Comparison of ENCODE assay signal across 19 cellular contexts in genomic region chr9:98994226-98995058, GRCh38. TPM values are rescaled to one million over a fixed set of nuclear protein-coding genes. Genes with fewer than 3 reads are reported as not detected.
DNase-seq lines count a peak whose midpoint lies in the region; ATAC-seq and TF ChIP-seq lines count a peak whose summit lies in the region.
"Had no signal": no experiment of that assay in that cellular context is flagged by ENCODE, and none has a peak within 500 bp of the region (broad histone marks: within the 10 kb centered on the region; RNA-seq: fewer than 3 reads in every experiment).

No MANE protein-coding gene starts in this region.

- no peaks in the 10 kb centered on the region for H3K36me3 ChIP-seq in BLaER1 treated with 17β-estradiol and CSF1 and Interleukin-3, amounts not matched to agents 10 nM and 100 nM
- H3K36me3 ChIP-seq in IMR-90 (ENCODE audit: control insufficient read depth, insufficient read depth, low read length) (peaks cover 42% of the 10 kb centered on the region; the same call in 1 of the 2 replicates), esophagus muscularis mucosa (peaks cover 0 to 43% (median 11%) of the 10 kb centered on the region in 4 donors), skeletal muscle tissue (ENCODE audit: control insufficient read depth in 3 of 3, insufficient read depth in 3 of 3, low read length in 3 of 3) (peaks cover 0 to 5% (median 4%) of the 10 kb centered on the region in 3 donors), prostate gland (no peaks in the 10 kb centered on the region)
- H3K36me3 ChIP-seq: cardiac muscle cell, SJCRH30 had no signal

- no peak overlapping the region for H3K56ac ChIP-seq in IMR-90 (ENCODE audit: extremely low read depth, insufficient read depth, low read length)

- no peak for TF ChIP-seq EP300 in esophagus muscularis mucosa (IDR thresholded peaks at IDR 0.05)

- H3K4me3 ChIP-seq in BLaER1 treated with 17β-estradiol and CSF1 and Interleukin-3, amounts not matched to agents 10 nM and 100 nM = no peak overlapping the region
- H3K4me3 ChIP-seq in IMR-90 (ENCODE audit: insufficient read depth, low read depth, low read length) (no peak overlapping the region), esophagus muscularis mucosa (no peak overlapping the region), skeletal muscle tissue (ENCODE audit: low read length in 3 of 3) (no peak overlapping the region), prostate gland (no peak overlapping the region)
- H3K4me3 ChIP-seq: cardiac muscle cell, SJCRH30 had no signal

- H3K9ac ChIP-seq in BLaER1 treated with 17β-estradiol and CSF1 and Interleukin-3, amounts not matched to agents 10 nM and 100 nM = no peak overlapping the region; a peak in 1 of 22 replicates
- H3K9ac ChIP-seq in IMR-90 (ENCODE audit: low read depth, low read length) (no peak overlapping the region), skeletal muscle tissue (ENCODE audit: low read depth in 1 of 3, low read length in 3 of 3) (peak overlapping the region in 1 of 3 donors; percentile 5)

- dilution Hi-C loops in IMR-90 (cut with HindIII; ENCODE audit: low sequenced_read_pairs, unreplicated experiment) = no loop called here

- TF ChIP-seq CTCF in IMR-90 (conservative IDR thresholded peaks at IDR 0.05; ENCODE audit: low read depth, low read length) (no peak), esophagus muscularis mucosa (IDR thresholded peaks at IDR 0.05) (no peak), prostate gland (IDR thresholded peaks at IDR 0.05) (no peak)

- H2AFZ ChIP-seq in IMR-90 (replicated peaks; ENCODE audit: low read length, poor library complexity) = peak overlapping the region; percentile 33

- H3K27ac ChIP-seq in BLaER1 treated with 17β-estradiol and CSF1 and Interleukin-3, amounts not matched to agents 10 nM and 100 nM = peak overlapping the region in 1 of 11 experiments; percentile 30; a peak in 1 of 22 replicates
- H3K27ac ChIP-seq in IMR-90 (ENCODE audit: insufficient read depth, low read length) (no peak overlapping the region), esophagus muscularis mucosa (replicated peaks in 1 of 4) (peak overlapping the region; percentile 80 to 86 (median 80)), skeletal muscle tissue (ENCODE audit: low read depth, low read length) (peak overlapping the region; percentile 6), prostate gland (no peak overlapping the region)
- H3K27ac ChIP-seq: cardiac muscle cell, HL-60, SJCRH30 had no signal

- TF ChIP-seq POLR2A in IMR-90 (IDR thresholded peaks at IDR 0.05; ENCODE audit: low read depth, low read length) (no peak), esophagus muscularis mucosa (IDR thresholded peaks at IDR 0.05; ENCODE audit: low read depth) (no peak), prostate gland (IDR thresholded peaks at IDR 0.05) (no peak)

- intact Hi-C loops in IMR-90 (cut with micrococcal nuclease) = no loop called here
- intact Hi-C loops in esophagus muscularis mucosa (cut with DNase I) = no loop called here
- intact Hi-C loops in prostate gland (cut with DNase I) = loop anchor here (5.0 kb wide), 2 partner anchors 147 to 148 kb away; no protein-coding TSS in a partner anchor

- DNase-seq in IMR-90 (no peak), esophagus muscularis mucosa (ENCODE audit: extremely low spot score) (no peak), DMS153 (lab: John Stamatoyannopoulos, UW) (no peak), prostate gland (ENCODE audit: low spot score) (no peak), COLO829 (ENCODE audit: low spot score) (no peak)
- DNase-seq in activated effector memory CD4-positive, alpha-beta T cell treated with Interleukin-2 at 50 U/mL for 16 hours = no peak
- DNase-seq: activated gamma-delta T cell treated with Interleukin-2 at 50 U/mL for 16 hours; amniotic stem cell; H7; mammary epithelial cell; natural killer cell; NCI-H1930; NCI-H524; SJCRH30; stimulated activated naive CD4-positive, alpha-beta T cell treated with Interleukin-2 at 50 U/mL for 16 hours had no signal

- peaks cover 0 to 25% (median 14%) of the 10 kb centered on the region in 11 experiments; a peak in 18 of 22 replicates for H3K9me3 ChIP-seq in BLaER1 treated with 17β-estradiol and CSF1 and Interleukin-3, amounts not matched to agents 10 nM and 100 nM (replicated peaks in 1 of 11)
- H3K9me3 ChIP-seq in IMR-90 (ENCODE audit: control insufficient read depth, insufficient read depth, low read length) (peaks cover 2% of the 10 kb centered on the region; the same call in 1 of the 2 replicates), esophagus muscularis mucosa (no peaks in the 10 kb centered on the region), skeletal muscle tissue (ENCODE audit: control insufficient read depth in 3 of 3, low read length in 3 of 3) (no peaks in the 10 kb centered on the region), prostate gland (no peaks in the 10 kb centered on the region)
- H3K9me3 ChIP-seq: SJCRH30 had no signal

- no peak overlapping the region for H3K14ac ChIP-seq in IMR-90 (replicated peaks; ENCODE audit: low read depth, low read length)

- no peak overlapping the region for H2AK9ac ChIP-seq in IMR-90 (replicated peaks; ENCODE audit: low read depth, low read length, poor library complexity)

- POLR2A ChIA-PET in IMR-90 (lab: Charles Lee; ENCODE audit: unreplicated experiment) = no interaction called here

- peak overlapping the region; percentile 40 for H2AK5ac ChIP-seq in IMR-90 (ENCODE audit: low read depth, low read length)

- H4K91ac ChIP-seq in IMR-90 (ENCODE audit: insufficient read depth, low read depth, low read length) = no peak overlapping the region

- H3K4me1 ChIP-seq in BLaER1 treated with 17β-estradiol and CSF1 and Interleukin-3, amounts not matched to agents 10 nM and 100 nM = peaks cover 34 to 76% (median 65%) of the 10 kb centered on the region in 10 experiments
- peaks cover 15% of the 10 kb centered on the region for H3K4me1 ChIP-seq in IMR-90 (ENCODE audit: control insufficient read depth, insufficient read depth, low read length)
- peaks cover 68 to 79% (median 70%) of the 10 kb centered on the region in 4 donors for H3K4me1 ChIP-seq in esophagus muscularis mucosa
- peaks cover 29 to 45% (median 42%) of the 10 kb centered on the region in 3 donors for H3K4me1 ChIP-seq in skeletal muscle tissue (ENCODE audit: control insufficient read depth in 3 of 3, insufficient read depth in 3 of 3, low read length in 3 of 3)
- no peaks in the 10 kb centered on the region for H3K4me1 ChIP-seq in prostate gland (replicated peaks)

- no TSS peak for BruUV-seq in IMR-90 (replicated peaks; lab: Mats Ljungman, UMichigan)

- no peak overlapping the region for H4K8ac ChIP-seq in IMR-90 (ENCODE audit: low read depth in 2 of 2, low read length in 2 of 2)

- ATAC-seq in IMR-90 (ENCODE audit: low read depth) = no peak

- H2BK5ac ChIP-seq in IMR-90 (ENCODE audit: low read depth, low read length, poor library complexity, severe bottlenecking) = no peak overlapping the region

- H2BK15ac ChIP-seq in IMR-90 (ENCODE audit: low read depth, low read length) = no peak overlapping the region; the same call in 2 of the 3 replicates

- in situ Hi-C loops in IMR-90 (cut with MboI; ENCODE audit: low sequenced_read_pairs) = loop anchor here (5.0 kb wide), 1 partner anchor 137 kb away; no protein-coding TSS in a partner anchor

- H3K79me1 ChIP-seq in IMR-90 (ENCODE audit: low read depth in 1 of 2, low read length in 2 of 2) = peaks cover 0 to 3% of the 10 kb centered on the region in 2 experiments; a peak in 1 of 4 replicates

- H3K27me3 ChIP-seq in BLaER1 treated with 17β-estradiol and CSF1 and Interleukin-3, amounts not matched to agents 10 nM and 100 nM = peaks cover 72 to 94% (median 85%) of the 10 kb centered on the region in 11 experiments
- H3K27me3 ChIP-seq in IMR-90 (ENCODE audit: control insufficient read depth, insufficient read depth, low read length) (no peaks in the 10 kb centered on the region), esophagus muscularis mucosa (no peaks in the 10 kb centered on the region), skeletal muscle tissue (ENCODE audit: control insufficient read depth in 3 of 3, insufficient read depth in 3 of 3, low read length in 3 of 3) (peaks cover 0 to 6% (median 0%) of the 10 kb centered on the region in 3 donors), prostate gland (replicated peaks; ENCODE audit: insufficient read depth) (no peaks in the 10 kb centered on the region)
- H3K27me3 ChIP-seq: cardiac muscle cell, SJCRH30 had no signal

- peaks cover 0 to 48% (median 6%) of the 10 kb centered on the region in 11 experiments; a peak in 9 of 22 replicates for H4K20me1 ChIP-seq in BLaER1 treated with 17β-estradiol and CSF1 and Interleukin-3, amounts not matched to agents 10 nM and 100 nM
- peaks cover 8% of the 10 kb centered on the region; the same call in 1 of the 2 replicates for H4K20me1 ChIP-seq in IMR-90 (ENCODE audit: insufficient read depth, low read length)

- 88% methylated on average over 6 of the region's 12 CpGs; no CpG with 5 or more reads in 1 of the 2 experiments for WGBS in IMR-90 (ENCODE audit: extremely low coverage in 2 of 2, insufficient read length in 1 of 2), 2 experiments
- WGBS in esophagus muscularis mucosa = 66% methylated on average over 12 of the region's 12 CpGs
- WGBS in prostate gland = 79% methylated on average over 12 of the region's 12 CpGs

- H3K9me1 ChIP-seq in IMR-90 (ENCODE audit: insufficient read depth, low read length) = peaks cover 12% of the 10 kb centered on the region

- H3K4ac ChIP-seq in IMR-90 (ENCODE audit: low read depth, low read length) = no peak overlapping the region

- no peak overlapping the region for H3K23ac ChIP-seq in IMR-90 (ENCODE audit: low read depth, low read length)

- TF ChIP-seq RAD21 in IMR-90 (IDR thresholded peaks at IDR 0.05; ENCODE audit: low read length) = no peak

- 0 out of 2 replicates have a peak overlapping the region, but pooled peaks have one; percentile 29 for H2BK20ac ChIP-seq in IMR-90 (ENCODE audit: low read depth, low read length)

- H3K18ac ChIP-seq in IMR-90 (ENCODE audit: low read depth, low read length) = no peak overlapping the region

- CTCF ChIA-PET in IMR-90 (lab: Yijun Ruan, JAX) = interaction anchor here (0.8 kb wide), 1 partner anchor 133 kb away, joined by 4 read pairs; no protein-coding TSS in a partner anchor

- H4K5ac ChIP-seq in IMR-90 (ENCODE audit: low read depth, low read length) = no peak overlapping the region

- 0 out of 2 replicates have a peak overlapping the region, but pooled peaks have one; percentile 7 for H2BK120ac ChIP-seq in IMR-90 (ENCODE audit: low read depth, low read length)

- H3K4me2 ChIP-seq in BLaER1 treated with 17β-estradiol and CSF1 and Interleukin-3, amounts not matched to agents 10 nM and 100 nM = peak overlapping the region in 6 of 11 experiments; percentile 12 to 93 (median 78); a peak in 10 of 22 replicates
- no peak overlapping the region for H3K4me2 ChIP-seq in IMR-90 (ENCODE audit: low read depth, low read length)

TF ChIP-seq in IMR-90, 13 proteins besides CTCF, POLR2A, EP300 and RAD21 (continues in another document):
- TF ChIP-seq MAZ (IDR thresholded peaks at IDR 0.05; ENCODE audit: borderline replicate concordance, low read depth, low read length) = no peak
- TF ChIP-seq RCOR1 (IDR thresholded peaks at IDR 0.05; ENCODE audit: insufficient replicate concordance, low read length) = no peak

RNA-seq across cellular contexts. Expression of gene COL15A1, which starts 50.7 kb away (rescaled TPM):
- total RNA-seq in IMR-90 (2012; rRNA removed) = 1.9 and 2.2 TPM in 2 replicates
- 3.1 and 3.7 TPM in 2 replicates for polyA plus RNA-seq in IMR-90 (2012; rRNA removed)
- 1.9 and 4.0 TPM in 2 replicates for polyA plus RNA-seq in IMR-90 (2012; cell fraction: cytosol; rRNA removed)
- 4.3 and 4.6 TPM in 2 replicates for polyA plus RNA-seq in IMR-90 (2012; cell fraction: nucleus; rRNA removed; ENCODE audit: low replicate concordance)
- total RNA-seq in esophagus muscularis mucosa = 100 to 1,000 TPM; 134 to 256 (median 145) TPM
- 178 TPM for total RNA-seq in skeletal muscle tissue
- 10 to 100 TPM; 10.3 to 79.9 TPM for total RNA-seq in prostate gland
- total RNA-seq: H7 had no signal
- polyA plus RNA-seq: mammary epithelial cell had no signal

Comparison
In these comparisons a context has a peak if more than half of its experiments do, and no peak if none do; other contexts are left out.
1. H3K27ac ChIP-seq: peak in esophagus muscularis mucosa (4 of 4) and skeletal muscle tissue (single experiment); none in IMR-90 (single experiment) and prostate gland (0 of 2).